Comparison of ENCODE assay signal across 12 cellular contexts in the genomic region with DNA sequence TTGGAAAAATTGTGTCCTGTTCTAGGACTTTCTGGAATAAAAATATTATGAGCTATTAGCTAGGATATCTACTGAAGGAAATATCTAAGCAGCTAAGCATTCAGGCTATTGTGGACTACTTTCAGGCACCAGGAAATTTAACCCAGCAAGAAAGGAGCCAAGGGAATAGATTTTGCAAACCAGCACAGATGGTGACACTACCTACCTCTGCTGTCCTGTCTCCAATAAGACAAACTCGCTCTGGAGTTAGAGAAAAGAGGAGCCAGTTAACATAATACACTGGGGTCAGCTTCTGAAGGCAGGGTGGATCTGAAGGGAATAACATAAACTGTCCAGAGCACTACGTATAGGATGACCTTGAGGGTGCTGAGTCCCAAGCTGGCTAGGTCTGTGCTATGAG.
DNase-seq lines count a peak whose midpoint lies in the region; ATAC-seq and TF ChIP-seq lines count a peak whose summit lies in the region.
"Had no signal": no experiment of that assay in that cellular context is flagged by ENCODE, and none has a peak within 500 bp of the region (broad histone marks: within the 10 kb centered on the region; RNA-seq: fewer than 3 reads in every experiment).

No MANE protein-coding gene starts in this region.

- 45 to 61% methylated on average over 2 of the region's 2 CpGs for WGBS in gastroesophageal sphincter (ENCODE audit: low coverage in 1 of 2), 2 donors

- no peaks in the 10 kb centered on the region for H3K9me3 ChIP-seq in MM.1S (replicated peaks; ENCODE audit: insufficient read depth, low read length)
- no peaks in the 10 kb centered on the region for H3K9me3 ChIP-seq in osteoblast (ENCODE audit: low read depth, low read length)
- no peaks in the 10 kb centered on the region for H3K9me3 ChIP-seq in gastroesophageal sphincter

- H3K4me3 Mint-ChIP-seq in activated naive CD4-positive, alpha-beta T cell treated with anti-CD3 and anti-CD28 coated beads, Interleukin-2, amount 50 U/mL, for 24 hours = no peak overlapping the region
- H3K4me3 Mint-ChIP-seq: CD14-positive monocyte had no signal

- no peaks in the 10 kb centered on the region for H3K27me3 Mint-ChIP-seq in activated naive CD4-positive, alpha-beta T cell treated with anti-CD3 and anti-CD28 coated beads, Interleukin-2, amount 50 U/mL, for 24 hours

- in situ Hi-C loops in brain microvascular endothelial cell (cut with HindIII; ENCODE audit: low pct_ligation_motif_present, low sequenced_read_pairs) = no loop called here

- TF ChIP-seq CTCF in MM.1S (IDR thresholded peaks at IDR 0.05; ENCODE audit: low read length) (peak; percentile 38), brain microvascular endothelial cell (IDR thresholded peaks at IDR 0.05; ENCODE audit: low read depth, low read length, missing control alignments) (peak; percentile 66), osteoblast (IDR thresholded peaks at IDR 0.05; ENCODE audit: extremely low read depth, low read depth, low read length) (peak; percentile 42), gastroesophageal sphincter (IDR thresholded peaks at IDR 0.05) (no peak)

- H3K9me2 ChIP-seq in MM.1S (replicated peaks; ENCODE audit: insufficient read depth, low read length) = no peaks in the 10 kb centered on the region

- no peak for TF ChIP-seq EP300 in gastroesophageal sphincter (IDR thresholded peaks at IDR 0.05)

- H3K36me3 ChIP-seq in MM.1S (replicated peaks; ENCODE audit: insufficient read depth, low read length) = no peaks in the 10 kb centered on the region
- no peaks in the 10 kb centered on the region for H3K36me3 ChIP-seq in brain microvascular endothelial cell (replicated peaks)
- no peaks in the 10 kb centered on the region for H3K36me3 ChIP-seq in osteoblast (ENCODE audit: insufficient read depth, low read length)
- no peaks in the 10 kb centered on the region for H3K36me3 ChIP-seq in gastroesophageal sphincter

- H3K4me1 Mint-ChIP-seq in activated naive CD4-positive, alpha-beta T cell treated with anti-CD3 and anti-CD28 coated beads, Interleukin-2, amount 50 U/mL, for 24 hours = peaks cover 72% of the 10 kb centered on the region

- H3K4me2 ChIP-seq in MM.1S (ENCODE audit: low read depth, low read length) = no peak overlapping the region
- no peak overlapping the region for H3K4me2 ChIP-seq in osteoblast (ENCODE audit: insufficient read depth, low read length)

- no peaks in the 10 kb centered on the region for H4K20me1 ChIP-seq in MM.1S (ENCODE audit: insufficient read depth, low read length)
- H4K20me1 ChIP-seq in osteoblast (ENCODE audit: insufficient read depth, low read length) = no peaks in the 10 kb centered on the region

- peaks cover 12% of the 10 kb centered on the region for H3F3A ChIP-seq in MM.1S (ENCODE audit: insufficient read depth, low read length)

- 0 out of 2 replicates have a peak overlapping the region, but pooled peaks have one; percentile 51 for H2AFZ ChIP-seq in MM.1S (ENCODE audit: low read length)
- no peak overlapping the region for H2AFZ ChIP-seq in osteoblast (ENCODE audit: low read length)

- H3K4me3 ChIP-seq in MM.1S (ENCODE audit: low read length) (no peak overlapping the region), brain microvascular endothelial cell (ENCODE audit: low read depth, low read length) (no peak overlapping the region), osteoblast (ENCODE audit: insufficient read depth, low read length) (no peak overlapping the region), gastroesophageal sphincter (no peak overlapping the region)
- H3K4me3 ChIP-seq: GM12878 had no signal

- H3K9ac ChIP-seq in MM.1S (ENCODE audit: low read length) = no peak overlapping the region

- H3K27ac Mint-ChIP-seq in activated naive CD4-positive, alpha-beta T cell treated with anti-CD3 and anti-CD28 coated beads, Interleukin-2, amount 50 U/mL, for 24 hours = peak overlapping the region; percentile 97

- no peak for TF ChIP-seq POLR2A in gastroesophageal sphincter (IDR thresholded peaks at IDR 0.05)

- H3K36me3 Mint-ChIP-seq in activated naive CD4-positive, alpha-beta T cell treated with anti-CD3 and anti-CD28 coated beads, Interleukin-2, amount 50 U/mL, for 24 hours = no peaks in the 10 kb centered on the region
- H3K36me3 Mint-ChIP-seq: CD14-positive monocyte had no signal

- no peak overlapping the region; the same call in 1 of the 2 replicates for H3K27ac ChIP-seq in MM.1S (ENCODE audit: low read length)
- H3K27ac ChIP-seq in brain microvascular endothelial cell = no peak overlapping the region
- H3K27ac ChIP-seq in osteoblast (ENCODE audit: low read depth, low read length) = no peak overlapping the region
- no peak overlapping the region for H3K27ac ChIP-seq in gastroesophageal sphincter

- no peak for ATAC-seq in gastroesophageal sphincter
- ATAC-seq in HG02840 (IDR thresholded peaks at IDR 0.05; ENCODE audit: low FRiP score, unreplicated experiment) = no peak
- ATAC-seq: GM12878 had no signal

- H3K79me2 ChIP-seq in MM.1S (ENCODE audit: low read length) = no peaks in the 10 kb centered on the region
- H3K79me2 ChIP-seq in osteoblast (ENCODE audit: insufficient read depth, low read length) = no peaks in the 10 kb centered on the region

- H3K27me3 ChIP-seq in MM.1S (replicated peaks; ENCODE audit: insufficient read depth, low read length) = no peaks in the 10 kb centered on the region
- H3K27me3 ChIP-seq in brain microvascular endothelial cell (replicated peaks) = no peaks in the 10 kb centered on the region
- H3K27me3 ChIP-seq in osteoblast (ENCODE audit: insufficient read depth, low read length) = no peaks in the 10 kb centered on the region
- H3K27me3 ChIP-seq in gastroesophageal sphincter = no peaks in the 10 kb centered on the region

- no peaks in the 10 kb centered on the region for H3K9me3 Mint-ChIP-seq in activated naive CD4-positive, alpha-beta T cell treated with anti-CD3 and anti-CD28 coated beads, Interleukin-2, amount 50 U/mL, for 24 hours
- H3K9me3 Mint-ChIP-seq: CD14-positive monocyte had no signal

- H3K4me1 ChIP-seq in MM.1S (ENCODE audit: low read length) = peaks cover 43% of the 10 kb centered on the region
- peaks cover 27% of the 10 kb centered on the region for H3K4me1 ChIP-seq in osteoblast (ENCODE audit: insufficient read depth, low read length)
- H3K4me1 ChIP-seq in gastroesophageal sphincter = peaks cover 0 to 8% (median 0%) of the 10 kb centered on the region in 3 donors

- DNase-seq in activated naive CD4-positive, alpha-beta T cell treated with Interleukin-2 at 50 U/mL for 16 hours = no peak
- peak; percentile 38 for DNase-seq in MM.1S
- DNase-seq in brain microvascular endothelial cell = peak; percentile 39
- DNase-seq in osteoblast (ENCODE audit: insufficient read length, low spot score, missing footprints) = no peak
- no peak for DNase-seq in NCI-H2227 treated with DMSO at 0.1 percent for 48 hours (lab: John Stamatoyannopoulos, UW)
- DNase-seq: effector CD8-positive, alpha-beta T cell; NCI-H1436 had no signal

Comparison
In these comparisons a context has a peak if more than half of its experiments do, and no peak if none do; other contexts are left out.
1. DNase-seq: peak in MM.1S (single experiment) and brain microvascular endothelial cell (single experiment); none in activated naive CD4-positive, alpha-beta T cell treated with Interleukin-2 at 50 U/mL for 16 hours (single experiment), osteoblast (single experiment) and NCI-H2227 treated with DMSO at 0.1 percent for 48 hours (single experiment).
2. CTCF ChIP-seq: peak in MM.1S (single experiment), brain microvascular endothelial cell (single experiment) and osteoblast (single experiment); none in gastroesophageal sphincter (0 of 4).